Comparison of ENCODE assay signal across 16 cellular contexts in the genomic region with DNA sequence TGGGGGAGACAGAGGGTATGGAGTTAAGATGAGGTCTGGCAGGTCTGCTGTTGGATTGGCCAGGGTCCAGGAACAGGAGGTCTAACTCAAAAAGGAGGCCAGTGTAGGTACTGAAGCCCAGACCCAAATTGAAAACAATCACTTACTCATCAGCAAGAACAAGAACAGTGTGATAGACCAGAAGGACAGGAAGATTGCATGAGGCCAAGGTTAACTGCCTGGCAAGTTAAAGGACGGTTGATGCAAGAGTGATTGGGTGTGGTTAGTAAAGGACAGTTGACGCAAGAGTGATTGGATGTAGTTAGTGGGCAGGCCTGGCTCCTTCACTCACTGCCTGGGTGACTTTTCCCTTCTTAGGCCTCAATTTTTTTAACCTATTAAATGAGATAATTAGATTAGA.
DNase-seq lines count a peak whose midpoint lies in the region; ATAC-seq, FAIRE-seq and TF ChIP-seq lines count a peak whose summit lies in the region.
"Had no signal": no experiment of that assay in that cellular context is flagged by ENCODE, and none has a peak within 500 bp of the region (broad histone marks: within the 10 kb centered on the region; RNA-seq: fewer than 3 reads in every experiment).

No MANE protein-coding gene starts in this region.

- no peaks in the 10 kb centered on the region for H3K36me3 ChIP-seq in breast epithelium
- H3K36me3 ChIP-seq: MG63 had no signal

- TF ChIP-seq CTCF in omental fat pad (IDR thresholded peaks at IDR 0.05) (no peak), breast epithelium (IDR thresholded peaks at IDR 0.05) (no peak)

- ATAC-seq in HG02588 (IDR thresholded peaks at IDR 0.05; ENCODE audit: unreplicated experiment) (peak; percentile 13), HG03378 (IDR thresholded peaks at IDR 0.05; ENCODE audit: unreplicated experiment) (peak; percentile 20), esophagus mucosa (peak; percentile 87), omental fat pad (ENCODE audit: low FRiP score) (no peak)
- ATAC-seq: activated CD8-positive, alpha-beta memory T cell treated with anti-CD3 and anti-CD28 coated beads, Interleukin-2, amount 10 ng/mL, durations not matched to agents 7 days and 5 days; activated naive CD4-positive, alpha-beta T cell treated with anti-CD3 and anti-CD28 coated beads, Interleukin-2, amount 50 U/mL, for 72 hours; psoas muscle had no signal

- TF ChIP-seq POLR2A in breast epithelium (IDR thresholded peaks at IDR 0.05) = no peak

- no peaks in the 10 kb centered on the region for H3K27me3 ChIP-seq in breast epithelium
- H3K27me3 ChIP-seq: MG63 had no signal

- intact Hi-C loops in breast epithelium (cut with DNase I; ENCODE audit: low total_unique reads) = no loop called here

- no peak overlapping the region for H3K27ac ChIP-seq in breast epithelium
- H3K27ac ChIP-seq: psoas muscle had no signal

- DNase-seq in GM19239 (ENCODE audit: insufficient read length, low spot score) (no peak), omental fat pad (ENCODE audit: low spot score) (no peak), breast epithelium (ENCODE audit: low spot score in 2 of 2) (no peak), LoVo (ENCODE audit: low spot score) (no peak)
- no peak for DNase-seq in activated CD4-positive, alpha-beta T cell treated with anti-CD3 and anti-CD28 coated beads for 48 hours
- DNase-seq: activated CD8-positive, alpha-beta memory T cell treated with anti-CD3 and anti-CD28 coated beads, Interleukin-2, amount 10 ng/mL, durations not matched to agents 7 days and 5 days; CD4-positive, alpha-beta memory T cell; MG63; NCI-H345; psoas muscle; stimulated activated CD4-positive, alpha-beta T cell treated with anti-CD3 and anti-CD28 coated beads, Interleukin-4, amount 100 ng/mL, for 24 hours had no signal

- no peaks in the 10 kb centered on the region for H3K9me3 ChIP-seq in breast epithelium
- H3K9me3 ChIP-seq: psoas muscle had no signal

- H3K4me3 ChIP-seq in breast epithelium = no peak overlapping the region
- H3K4me3 ChIP-seq: MG63, psoas muscle had no signal

- FAIRE-seq in GM19239 (lab: Jason Lieb, UNC) = peak; percentile 45
- FAIRE-seq: TTC549 had no signal

- H3K4me1 ChIP-seq in breast epithelium = no peaks in the 10 kb centered on the region
- H3K4me1 ChIP-seq: psoas muscle had no signal
